Comparison of ENCODE assay signal across 1 cellular context in genomic region chr1:180154325-180155201, GRCh38.
TF ChIP-seq lines count a peak whose summit lies in the region.

Gene QSOX1, plus strand, starts transcription at chr1:180154869. Its CDS starts 39 bp downstream, at chr1:180154908.

TF ChIP-seq in GM12878, 131 proteins besides CTCF, POLR2A, EP300 and RAD21 (continued from another document and continues in another):
- TF ChIP-seq HDAC6 (IDR thresholded peaks at IDR 0.05; ENCODE audit: unreplicated experiment) (no peak), ZSCAN29 (IDR thresholded peaks at IDR 0.05) (no peak), PAX5 (IDR thresholded peaks at IDR 0.05; ENCODE audit: borderline replicate concordance, low read depth, low read length) (peak; percentile 24; the same call in 1 of the 2 replicates), LARP7 (IDR thresholded peaks at IDR 0.05) (peak; percentile 51), CEBPZ (IDR thresholded peaks at IDR 0.05; ENCODE audit: low read depth, low read length) (no peak), SMAD1 (IDR thresholded peaks at IDR 0.05; ENCODE audit: low read depth, partially characterized antibody) (no peak), RFX5 (IDR thresholded peaks at IDR 0.05; ENCODE audit: low read depth, low read length) (no peak), MAX (IDR thresholded peaks at IDR 0.05; ENCODE audit: low read depth, low read length) (no peak), SMC3 (IDR thresholded peaks at IDR 0.05; ENCODE audit: borderline replicate concordance, low read length) (no peak), POU2F2 (IDR thresholded peaks at IDR 0.05; ENCODE audit: borderline replicate concordance, low read depth, low read length) (0 out of 3 replicates have a peak, but pooled peaks have one; percentile 49), MYB (IDR thresholded peaks at IDR 0.05; ENCODE audit: borderline replicate concordance, low read depth, low read length) (peak; percentile 88), NRF1 (conservative IDR thresholded peaks at IDR 0.05; ENCODE audit: low read depth, low read length) (no peak), WRNIP1 (IDR thresholded peaks at IDR 0.05; ENCODE audit: borderline replicate concordance, low read depth, low read length) (no peak), EGR1 (IDR thresholded peaks at IDR 0.05; ENCODE audit: borderline replicate concordance in 1 of 2, low read depth in 2 of 2, low read length in 2 of 2) (peak in 1 of 2 experiments; percentile 45; a peak in 1 of 3 replicates), ZNF217 (IDR thresholded peaks at IDR 0.05) (no peak), PAX8 (IDR thresholded peaks at IDR 0.05) (no peak), HSF1 (IDR thresholded peaks at IDR 0.05; ENCODE audit: low read depth, low read length) (no peak), NR2C2 (IDR thresholded peaks at IDR 0.05; ENCODE audit: borderline replicate concordance, control insufficient read depth, insufficient read length, low read depth) (no peak), POLR2AphosphoS2 (IDR thresholded peaks at IDR 0.05; ENCODE audit: low read depth, low read length) (peak; percentile 69; the same call in 1 of the 2 replicates), PRDM15 (CRISPR knock-in tag; IDR thresholded peaks at IDR 0.05) (no peak), ZBTB11 (CRISPR knock-in tag; IDR thresholded peaks at IDR 0.05) (peak; percentile 62), TBL1XR1 (IDR thresholded peaks at IDR 0.05; ENCODE audit: low read depth, low read length) (no peak), REST (IDR thresholded peaks at IDR 0.05; ENCODE audit: low read depth, low read length) (no peak), NKRF (conservative IDR thresholded peaks at IDR 0.05) (peak; percentile 72), ZNF24 (IDR thresholded peaks at IDR 0.05) (0 out of 2 replicates have a peak, but pooled peaks have one; percentile 30), IKZF2 (IDR thresholded peaks at IDR 0.05) (peak in 1 of 2 experiments; percentile 47; a peak in 2 of 4 replicates), TCF12 (IDR thresholded peaks at IDR 0.05; ENCODE audit: low read depth, low read length) (peak; percentile 51; the same call in 1 of the 2 replicates), NFYA (IDR thresholded peaks at IDR 0.05; ENCODE audit: borderline replicate concordance, low read depth, low read length) (no peak), JUNB (IDR thresholded peaks at IDR 0.05) (no peak), IRF5 (IDR thresholded peaks at IDR 0.05; ENCODE audit: borderline replicate concordance) (no peak), ZNF384 (IDR thresholded peaks at IDR 0.05; ENCODE audit: borderline replicate concordance, low read depth, low read length) (no peak), BCLAF1 (IDR thresholded peaks at IDR 0.05) (no peak), SPI1 (IDR thresholded peaks at IDR 0.05; ENCODE audit: borderline replicate concordance, insufficient read depth, low read depth, low read length) (no peak), CBX5 (IDR thresholded peaks at IDR 0.05; ENCODE audit: low read depth) (no peak), SP1 (IDR thresholded peaks at IDR 0.05; ENCODE audit: low read depth, low read length) (peak; percentile 34)
